18 cellular contexts compared by ENCODE assay signal in genomic region chr7:152568972-152569371, GRCh38.
DNase-seq lines count a peak whose midpoint lies in the region; ATAC-seq and TF ChIP-seq lines count a peak whose summit lies in the region.
"Had no signal": no experiment of that assay in that cellular context is flagged by ENCODE, and none has a peak within 500 bp of the region (broad histone marks: within the 10 kb centered on the region; RNA-seq: fewer than 3 reads in every experiment).

No MANE protein-coding gene starts in this region.

- H3K4me3 ChIP-seq in GM23338: no peak overlapping the region
- H3K4me3 ChIP-seq: BLaER1 treated with 17β-estradiol and CSF1 and Interleukin-3, amounts not matched to agents 10 nM and 100 nM had no signal

- no peak for TF ChIP-seq CTCF in GM23338 (conservative IDR thresholded peaks at IDR 0.05; ENCODE audit: low read depth in 2 of 2)

- H3K4me1 ChIP-seq in GM23338 (ENCODE audit: insufficient read depth): no peaks in the 10 kb centered on the region; the same call in 1 of the 2 replicates

- H3K36me3 Mint-ChIP-seq in GM23338 (ENCODE audit: low read depth): no peaks in the 10 kb centered on the region
- H3K36me3 Mint-ChIP-seq: CD8-positive, alpha-beta T cell had no signal

- ATAC-seq in GM23338: peak; percentile 33; the same call in 2 of the 3 replicates
- no peak for ATAC-seq in HG02623 (IDR thresholded peaks at IDR 0.05; ENCODE audit: unreplicated experiment)
- ATAC-seq: CD8-positive, alpha-beta T cell had no signal

- no peaks in the 10 kb centered on the region for H3K36me3 ChIP-seq in GM23338 (ENCODE audit: insufficient read depth)
- H3K36me3 ChIP-seq: BLaER1 treated with 17β-estradiol and CSF1 and Interleukin-3, amounts not matched to agents 10 nM and 100 nM had no signal

- H3F3A ChIP-seq in GM23338 (replicated peaks; ENCODE audit: low read depth): no peaks in the 10 kb centered on the region

- no peaks in the 10 kb centered on the region for H3K79me2 ChIP-seq in GM23338 (replicated peaks; ENCODE audit: insufficient read depth)

- H3K27ac Mint-ChIP-seq in GM23338: no peak overlapping the region
- H3K27ac Mint-ChIP-seq: B cell; CD8-positive, alpha-beta T cell; H9 had no signal

- H3K9me2 ChIP-seq in GM23338 (ENCODE audit: insufficient read depth): no peaks in the 10 kb centered on the region

- no peak overlapping the region for H2AFZ ChIP-seq in GM23338

- no peak overlapping the region for H3K4me3 Mint-ChIP-seq in GM23338
- H3K4me3 Mint-ChIP-seq: B cell; CD8-positive, alpha-beta T cell; H9 had no signal

- no peaks in the 10 kb centered on the region for H3K27me3 ChIP-seq in GM23338 (ENCODE audit: insufficient read depth)
- H3K27me3 ChIP-seq: BLaER1 treated with 17β-estradiol and CSF1 and Interleukin-3, amounts not matched to agents 10 nM and 100 nM had no signal

- H3K4me2 ChIP-seq in GM23338: no peak overlapping the region
- H3K4me2 ChIP-seq: BLaER1 treated with 17β-estradiol and CSF1 and Interleukin-3, amounts not matched to agents 10 nM and 100 nM had no signal

- intact Hi-C loops in posterior vena cava (cut with DNase I): loop anchor here in 1 of 2 donors (5.0 kb wide), 1 partner anchor 1353 kb away; no protein-coding TSS in a partner anchor

- peaks cover 5% of the 10 kb centered on the region for H3K27me3 Mint-ChIP-seq in GM23338 (ENCODE audit: insufficient read depth, low read depth, poor library complexity)

- H3K27ac ChIP-seq in GM23338 (ENCODE audit: low read depth): no peak overlapping the region
- H3K27ac ChIP-seq: BLaER1 treated with 17β-estradiol and CSF1 and Interleukin-3, amounts not matched to agents 10 nM and 100 nM; HL-60 had no signal

- H4K20me1 ChIP-seq in GM23338 (replicated peaks; ENCODE audit: insufficient read depth): no peaks in the 10 kb centered on the region
- H4K20me1 ChIP-seq: BLaER1 treated with 17β-estradiol and CSF1 and Interleukin-3, amounts not matched to agents 10 nM and 100 nM had no signal

- DNase-seq in NCI-H2029 treated with DMSO at 0.1 percent for 48 hours (lab: John Stamatoyannopoulos, UW) (peak; percentile 19), NCI-H2029 (lab: John Stamatoyannopoulos, UW) (no peak), GM23338 (ENCODE audit: low spot score) (peak; percentile 30), NCI-H524 treated with DMSO at 0.1 percent for 48 hours (lab: John Stamatoyannopoulos, UW) (peak; percentile 88), posterior vena cava (ENCODE audit: low spot score) (peak; percentile 26), NCI-H1092 treated with DMSO at 0.1 percent for 48 hours (lab: John Stamatoyannopoulos, UW) (no peak), RKO (ENCODE audit: low spot score) (no peak)
- DNase-seq: 8988T; Calu3; CD8-positive, alpha-beta T cell; DMS79 treated with DMSO at 0.1 percent for 48 hours; GF-D8; GOT3; H9 had no signal

- H3K9me3 Mint-ChIP-seq in GM23338: no peaks in the 10 kb centered on the region
- H3K9me3 Mint-ChIP-seq: CD8-positive, alpha-beta T cell; H9 had no signal

- peaks cover 16% of the 10 kb centered on the region for H3K4me1 Mint-ChIP-seq in GM23338

TF ChIP-seq in GM23338, 12 proteins besides CTCF, POLR2A, EP300 and RAD21:
- no peak for TF ChIP-seq ZNF462 (CRISPR knock-in tag; IDR thresholded peaks at IDR 0.05)
- TF ChIP-seq ZNF114 (CRISPR knock-in tag; IDR thresholded peaks at IDR 0.05): no peak
- TF ChIP-seq STAT1 (IDR thresholded peaks at IDR 0.05; ENCODE audit: unreplicated experiment): no peak
- TF ChIP-seq CREB1 (CRISPR knock-in tag; IDR thresholded peaks at IDR 0.05; ENCODE audit: low read depth): no peak
TF ChIP-seq in GM23338: peak in this region for 0.

Comparison
In these comparisons a context has a peak if more than half of its experiments do, and no peak if none do; other contexts are left out.
1. DNase-seq: peak in NCI-H2029 treated with DMSO at 0.1 percent for 48 hours (single experiment), GM23338 (single experiment), NCI-H524 treated with DMSO at 0.1 percent for 48 hours (single experiment) and posterior vena cava (single experiment); none in NCI-H2029 (single experiment), NCI-H1092 treated with DMSO at 0.1 percent for 48 hours (single experiment) and RKO (single experiment).